Comparison of ENCODE assay signal across 8 cellular contexts in genomic region chr22:46575915-46576555, GRCh38. TPM values are rescaled to one million over a fixed set of nuclear protein-coding genes. Genes with fewer than 3 reads are reported as not detected.
DNase-seq lines count a peak whose midpoint lies in the region; ATAC-seq and TF ChIP-seq lines count a peak whose summit lies in the region.

No MANE protein-coding gene starts in this region.

- no peaks in the 10 kb centered on the region for H3K9me3 ChIP-seq in cardiac muscle cell (ENCODE audit: low read depth)

- ATAC-seq in GM19035 (IDR thresholded peaks at IDR 0.05; ENCODE audit: unreplicated experiment) = peak; percentile 17

- peak overlapping the region; percentile 59; the same call in 1 of the 2 replicates for H3K27ac ChIP-seq in VCaP
- H3K27ac ChIP-seq in cardiac muscle cell = peak overlapping the region; percentile 37

- H3K4me3 ChIP-seq in cardiac muscle cell (peak overlapping the region; percentile 28), skeletal muscle cell (ENCODE audit: low read depth, low read length) (peak overlapping the region; percentile 56)

- no peaks in the 10 kb centered on the region for H3K36me3 ChIP-seq in cardiac muscle cell

- peak in 1 of 2 donors; percentile 38 for DNase-seq in cardiac muscle cell (ENCODE audit: low read depth in 1 of 2, low spot score in 1 of 2)
- no peak for DNase-seq in skeletal muscle cell (ENCODE audit: low read depth)
- no peak for DNase-seq in AG20443 (ENCODE audit: low spot score)
- no peak for DNase-seq in occipital lobe (lab: John Stamatoyannopoulos, UW)
- DNase-seq in C1 segment of cervical spinal cord (lab: John Stamatoyannopoulos, UW) = no peak
- no peak for DNase-seq in KG1 (lab: John Stamatoyannopoulos, UW)

- no peaks in the 10 kb centered on the region for H3K27me3 ChIP-seq in cardiac muscle cell

- TF ChIP-seq CTCF in VCaP (conservative IDR thresholded peaks at IDR 0.05) (no peak), cardiac muscle cell (IDR thresholded peaks at IDR 0.05; ENCODE audit: low read depth, low read length) (no peak)

- H3K4me1 ChIP-seq in cardiac muscle cell (ENCODE audit: low read depth) = peaks cover 39% of the 10 kb centered on the region

RNA-seq across cellular contexts. Expression of gene CELSR1, which starts 38.6 kb away (rescaled TPM):
- total RNA-seq in cardiac muscle cell (26.0 and 37.4 TPM in 2 replicates), occipital lobe (4.1 TPM)
- polyA plus RNA-seq in cardiac muscle cell = 9.0 and 9.2 TPM in 2 replicates

RNA-seq across cellular contexts. Expression of gene GRAMD4, which starts 44.2 kb away (rescaled TPM):
- total RNA-seq in cardiac muscle cell (49.3 and 79.3 TPM in 2 replicates), occipital lobe (55.8 TPM)
- 51.8 and 57.5 TPM in 2 replicates for polyA plus RNA-seq in cardiac muscle cell
